8 cellular contexts compared by ENCODE assay signal in the genomic region with DNA sequence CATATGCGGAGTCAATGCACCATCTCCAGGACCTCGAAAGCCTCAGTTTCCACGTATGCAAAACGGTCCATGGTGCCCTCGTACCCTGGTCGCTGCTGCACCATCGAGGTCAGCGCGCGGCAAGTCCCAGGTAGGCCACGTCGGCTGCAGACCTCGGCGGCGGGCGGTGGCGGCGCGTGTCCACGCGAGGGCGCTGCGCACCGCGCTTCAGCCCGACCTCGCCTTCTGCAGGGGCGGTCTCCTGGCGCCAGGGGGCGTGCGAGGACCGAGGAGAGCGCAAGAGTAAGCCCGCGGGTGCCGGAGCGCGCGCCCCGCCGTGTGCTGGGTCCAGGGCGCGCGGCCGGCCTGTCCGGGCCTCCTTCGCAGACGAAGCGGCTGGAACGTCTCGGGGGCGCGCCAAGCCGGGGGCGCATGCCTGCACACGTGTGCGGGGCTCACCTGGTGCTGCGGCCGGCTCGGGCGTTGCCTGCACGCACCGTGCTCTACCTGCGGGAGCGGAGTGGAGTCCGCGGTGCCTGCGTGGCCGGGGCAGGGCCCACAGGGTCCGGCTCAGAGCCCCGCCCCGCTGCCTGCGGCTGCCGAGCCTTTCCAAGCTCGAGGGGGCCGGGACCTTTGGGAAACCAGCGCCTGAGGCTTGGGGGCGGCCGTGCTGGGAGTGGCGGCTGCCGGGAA. TPM values are rescaled to one million over a fixed set of nuclear protein-coding genes. Genes with fewer than 3 reads are reported as not detected.
DNase-seq lines count a peak whose midpoint lies in the region; ATAC-seq and TF ChIP-seq lines count a peak whose summit lies in the region.

No MANE protein-coding gene starts in this region.

- H3K18ac ChIP-seq in IMR-90 (ENCODE audit: low read depth, low read length), result no peak overlapping the region

- H3K27me3 ChIP-seq in DOHH2 (ENCODE audit: control insufficient read depth, low read length) (no peaks in the 10 kb centered on the region), IMR-90 (ENCODE audit: control insufficient read depth, insufficient read depth, low read length) (no peaks in the 10 kb centered on the region), ovary (no peaks in the 10 kb centered on the region), thoracic aorta (replicated peaks; ENCODE audit: insufficient read depth) (no peaks in the 10 kb centered on the region)

- no peak overlapping the region for H3K56ac ChIP-seq in IMR-90 (ENCODE audit: extremely low read depth, insufficient read depth, low read length)

- peaks cover 5% of the 10 kb centered on the region; the same call in 1 of the 2 replicates for H3K36me3 ChIP-seq in DOHH2 (ENCODE audit: control insufficient read depth, low read length)
- peaks cover 8% of the 10 kb centered on the region for H3K36me3 ChIP-seq in IMR-90 (ENCODE audit: control insufficient read depth, insufficient read depth, low read length)
- no peaks in the 10 kb centered on the region for H3K36me3 ChIP-seq in ovary
- peaks cover 6% of the 10 kb centered on the region for H3K36me3 ChIP-seq in thoracic aorta

- H4K20me1 ChIP-seq in DOHH2 (ENCODE audit: control insufficient read depth, insufficient read depth, low read depth, low read length) (no peaks in the 10 kb centered on the region), IMR-90 (ENCODE audit: insufficient read depth, low read length) (no peaks in the 10 kb centered on the region)

- no peaks in the 10 kb centered on the region for H3F3A ChIP-seq in DOHH2 (ENCODE audit: control insufficient read depth, insufficient read depth)

- H2AK9ac ChIP-seq in IMR-90 (replicated peaks; ENCODE audit: low read depth, low read length, poor library complexity), result peak overlapping the region; percentile 81

- no peak for TF ChIP-seq POLR2A in IMR-90 (IDR thresholded peaks at IDR 0.05; ENCODE audit: low read depth, low read length)
- TF ChIP-seq POLR2A in ovary (IDR thresholded peaks at IDR 0.05), result no peak

- peak; percentile 92 for TF ChIP-seq RAD21 in IMR-90 (IDR thresholded peaks at IDR 0.05; ENCODE audit: low read length)

- H2AK5ac ChIP-seq in IMR-90 (ENCODE audit: low read depth, low read length), result no peak overlapping the region; the same call in 1 of the 2 replicates

- POLR2A ChIA-PET in IMR-90 (lab: Charles Lee; ENCODE audit: unreplicated experiment), result no interaction called here

- H3K4me2 ChIP-seq in DOHH2 (ENCODE audit: low read length) (peak overlapping the region; percentile 79), IMR-90 (ENCODE audit: low read depth, low read length) (peak overlapping the region; percentile 68)

- CTCF ChIA-PET in IMR-90 (lab: Yijun Ruan, JAX), result interaction anchor here (0.6 to 1.3 kb wide), 2 partner anchors 92 to 1685 kb away, joined by 4 read pairs; no protein-coding TSS in a partner anchor

- no TSS peak for BruUV-seq in IMR-90 (replicated peaks; lab: Mats Ljungman, UMichigan)

- peaks cover 3% of the 10 kb centered on the region; the same call in 1 of the 2 replicates for H3K4me1 ChIP-seq in DOHH2 (ENCODE audit: control insufficient read depth, low read length)
- 0 out of 2 replicates have a peak, but pooled peaks cover 1% of the 10 kb centered on the region for H3K4me1 ChIP-seq in IMR-90 (ENCODE audit: control insufficient read depth, insufficient read depth, low read length)
- peaks cover 6% of the 10 kb centered on the region for H3K4me1 ChIP-seq in ovary (ENCODE audit: insufficient read depth)
- H3K4me1 ChIP-seq in thoracic aorta (ENCODE audit: control insufficient read depth in 1 of 2, low read depth in 2 of 2), result peaks cover 7 to 9% of the 10 kb centered on the region in 2 donors

- H3K79me1 ChIP-seq in IMR-90 (ENCODE audit: low read depth in 1 of 2, low read length in 2 of 2), result peaks cover 0 to 2% of the 10 kb centered on the region in 2 experiments; a peak in 1 of 4 replicates

- no peak overlapping the region for H3K23ac ChIP-seq in IMR-90 (ENCODE audit: low read depth, low read length)

- peak overlapping the region; percentile 67 for H3K4me3 ChIP-seq in DOHH2 (ENCODE audit: low read length)
- H3K4me3 ChIP-seq in IMR-90 (ENCODE audit: insufficient read depth, low read depth, low read length), result peak overlapping the region; percentile 61
- peak overlapping the region; percentile 43 for H3K4me3 ChIP-seq in ovary
- peak overlapping the region; percentile 89 for H3K4me3 ChIP-seq in thoracic aorta

- no peak overlapping the region for H2BK20ac ChIP-seq in IMR-90 (ENCODE audit: low read depth, low read length)

- dilution Hi-C loops in IMR-90 (cut with HindIII; ENCODE audit: low sequenced_read_pairs, unreplicated experiment), result no loop called here

- H4K8ac ChIP-seq in IMR-90 (ENCODE audit: low read depth in 2 of 2, low read length in 2 of 2), result no peak overlapping the region

- ATAC-seq in GM21529 (IDR thresholded peaks at IDR 0.05; ENCODE audit: unreplicated experiment) (peak; percentile 87), IMR-90 (ENCODE audit: low read depth) (peak; percentile 96), Right ventricle myocardium superior (ENCODE audit: poor library complexity) (peak; percentile 96), thoracic aorta (ENCODE audit: insufficient number of reproducible peaks, low FRiP score, low read depth) (peak; percentile 77)
- peak; percentile 87 for ATAC-seq in activated naive CD4-positive, alpha-beta T cell treated with anti-CD3 and anti-CD28 coated beads, Interleukin-2, amount 50 U/mL, for 72 hours

- H3K36me3 Mint-ChIP-seq in activated naive CD4-positive, alpha-beta T cell treated with anti-CD3 and anti-CD28 coated beads, Interleukin-2, amount 50 U/mL, for 72 hours, result no peaks in the 10 kb centered on the region

- DNase-seq in IMR-90, result peak; percentile 75
- peak; percentile 75 for DNase-seq in SK-N-DZ (ENCODE audit: low spot score)
- peak; percentile 85 to 98 for DNase-seq in activated naive CD4-positive, alpha-beta T cell treated with anti-CD3 and anti-CD28 coated beads, Interleukin-2, amount 50 U/mL, for 72 hours (ENCODE audit: low spot score in 2 of 2)
- peak; percentile 94 for DNase-seq in Right ventricle myocardium superior
- peak; percentile 86 to 94 (median 94) for DNase-seq in ovary
- peak; percentile 37 for DNase-seq in thoracic aorta (ENCODE audit: low spot score)

- H3K4ac ChIP-seq in IMR-90 (ENCODE audit: low read depth, low read length), result 0 out of 2 replicates have a peak overlapping the region, but pooled peaks have one; percentile 34

- WGBS in IMR-90 (ENCODE audit: extremely low coverage in 2 of 2, insufficient read length in 1 of 2), 2 experiments, result 3% methylated on average over 37 of the region's 81 CpGs; no CpG with 5 or more reads in 1 of the 2 experiments
- 1 to 2% (median 2%) methylated on average over 58 to 81 of the region's 81 CpGs for WGBS in ovary, 3 donors

- intact Hi-C loops in IMR-90 (cut with micrococcal nuclease) (loop anchor here (1.0 kb wide), 2 partner anchors 1597 to 1685 kb away; no protein-coding TSS in a partner anchor), Right ventricle myocardium superior (cut with DNase I) (loop anchor here (5.0 kb wide), 2 partner anchors 1597 to 1682 kb away; no protein-coding TSS in a partner anchor), ovary (cut with DNase I) (loop anchor here in 3 of 4 donors (10.0 kb wide), 4 partner anchors 1125 to 1685 kb away; a partner anchor contains a TSS)

- TF ChIP-seq CTCF in DOHH2 (IDR thresholded peaks at IDR 0.05; ENCODE audit: low read depth, low read length, poor library complexity, severe bottlenecking), result peak; percentile 98
- peak; percentile 100; the same call in 1 of the 2 replicates for TF ChIP-seq CTCF in IMR-90 (conservative IDR thresholded peaks at IDR 0.05; ENCODE audit: low read depth, low read length)
- peak; percentile 98 to 100 (median 99) for TF ChIP-seq CTCF in ovary (IDR thresholded peaks at IDR 0.05)
- TF ChIP-seq CTCF in thoracic aorta (IDR thresholded peaks at IDR 0.05), result peak; percentile 98

- H3K9me1 ChIP-seq in IMR-90 (ENCODE audit: insufficient read depth, low read length), result no peaks in the 10 kb centered on the region

- no peak overlapping the region for H2BK5ac ChIP-seq in IMR-90 (ENCODE audit: low read depth, low read length, poor library complexity, severe bottlenecking)

- no peak overlapping the region for H4K5ac ChIP-seq in IMR-90 (ENCODE audit: low read depth, low read length)

- H3K79me2 ChIP-seq in DOHH2 (ENCODE audit: control insufficient read depth, low read length), result no peaks in the 10 kb centered on the region

- H3K9me3 ChIP-seq in DOHH2 (ENCODE audit: control insufficient read depth, insufficient read depth, low read length) (no peaks in the 10 kb centered on the region), IMR-90 (ENCODE audit: control insufficient read depth, insufficient read depth, low read length) (no peaks in the 10 kb centered on the region), ovary (no peaks in the 10 kb centered on the region), thoracic aorta (no peaks in the 10 kb centered on the region)

- no peak overlapping the region for H3K27ac Mint-ChIP-seq in activated naive CD4-positive, alpha-beta T cell treated with anti-CD3 and anti-CD28 coated beads, Interleukin-2, amount 50 U/mL, for 72 hours

- no peak overlapping the region for H2BK120ac ChIP-seq in IMR-90 (ENCODE audit: low read depth, low read length)

- no peak overlapping the region for H4K91ac ChIP-seq in IMR-90 (ENCODE audit: insufficient read depth, low read depth, low read length)

- H3K14ac ChIP-seq in IMR-90 (replicated peaks; ENCODE audit: low read depth, low read length), result no peak overlapping the region

- TF ChIP-seq EP300 in ovary (IDR thresholded peaks at IDR 0.05), result no peak

- peak overlapping the region; percentile 94 for H2AFZ ChIP-seq in IMR-90 (replicated peaks; ENCODE audit: low read length, poor library complexity)

- no peaks in the 10 kb centered on the region for H3K9me3 Mint-ChIP-seq in activated naive CD4-positive, alpha-beta T cell treated with anti-CD3 and anti-CD28 coated beads, Interleukin-2, amount 50 U/mL, for 72 hours

- H3K27ac ChIP-seq in DOHH2 (ENCODE audit: low read depth, low read length) (no peak overlapping the region), IMR-90 (ENCODE audit: insufficient read depth, low read length) (no peak overlapping the region; the same call in 1 of the 2 replicates), ovary (peak overlapping the region in 1 of 2 donors; percentile 45), thoracic aorta (no peak overlapping the region)

- H3K9me2 ChIP-seq in DOHH2 (replicated peaks; ENCODE audit: control insufficient read depth, low read length), result no peaks in the 10 kb centered on the region

- H3K9ac ChIP-seq in IMR-90 (ENCODE audit: low read depth, low read length), result peak overlapping the region; percentile 68

- in situ Hi-C loops in IMR-90 (cut with MboI; ENCODE audit: low sequenced_read_pairs), result loop anchor here (25.0 kb wide), 1 partner anchor 1822 kb away; no protein-coding TSS in a partner anchor

- H2BK15ac ChIP-seq in IMR-90 (ENCODE audit: low read depth, low read length), result no peak overlapping the region

RNA-seq across cellular contexts. Expression of a gene that starts 54.0 kb away (rescaled TPM):
- total RNA-seq in IMR-90 (2012; rRNA removed) (78.7 and 96.7 TPM in 2 replicates), Right ventricle myocardium superior (64.7 TPM), ovary (10 to 100 TPM; 25.5 to 62.3 (median 46.1) TPM), thoracic aorta (10 to 100 TPM; 41.6 to 43.1 TPM)
- polyA plus RNA-seq in IMR-90 (2012; rRNA removed) (81.7 and 83.1 TPM in 2 replicates), ovary (10 to 100 TPM; 36.2 to 58.3 TPM)
- polyA plus RNA-seq in IMR-90 (2012; cell fraction: cytosol; rRNA removed), result 56.2 and 112 TPM in 2 replicates
- 14.8 and 55.3 TPM in 2 replicates for polyA plus RNA-seq in IMR-90 (2012; cell fraction: nucleus; rRNA removed; ENCODE audit: low replicate concordance)
- polyA plus RNA-seq in SK-N-DZ (2014; cell fraction: cytosol; rRNA removed), result 184 and 188 TPM in 2 replicates
- polyA plus RNA-seq in SK-N-DZ (2014; cell fraction: nucleus; rRNA removed), result 98.6 and 112 TPM in 2 replicates
- 100 to 1,000 TPM in 1 of 2 donors, 10 to 100 TPM in 1; 94.1 to 103 TPM for total RNA-seq in activated naive CD4-positive, alpha-beta T cell treated with anti-CD3 and anti-CD28 coated beads, Interleukin-2, amount 50 U/mL, for 72 hours

Comparison
In these comparisons a context has a peak if more than half of its experiments do, and no peak if none do; other contexts are left out.
1. DNase-seq: peak in every context shown above with its lines; median percentile 94 in Right ventricle myocardium superior; 94 in ovary; 92 in activated naive CD4-positive, alpha-beta T cell treated with anti-CD3 and anti-CD28 coated beads, Interleukin-2, amount 50 U/mL, for 72 hours; 75 in IMR-90; 75 in SK-N-DZ; 37 in thoracic aorta.